Comparison of ENCODE assay signal across 8 cellular contexts in genomic region chr3:190119734-190120133, GRCh38. TPM values are rescaled to one million over a fixed set of nuclear protein-coding genes. Genes with fewer than 3 reads are reported as not detected.
A peak's percentile ranks its signal among the peaks of the same experiment; 100 is the strongest.
DNase-seq lines count a peak whose midpoint lies in the region; ATAC-seq and TF ChIP-seq lines count a peak whose summit lies in the region.

No MANE protein-coding gene starts in this region.

- H3K4me1 Mint-ChIP-seq in nephron = peaks cover 54% of the 10 kb centered on the region

- ATAC-seq in GM18909 (IDR thresholded peaks at IDR 0.05; ENCODE audit: poor library complexity, unreplicated experiment) (peak; percentile 21), HG03159 (IDR thresholded peaks at IDR 0.05; ENCODE audit: unreplicated experiment) (peak; percentile 28)

- peak overlapping the region; percentile 92 to 97 (median 95) for H3K4me3 Mint-ChIP-seq in nephron

- intact Hi-C loops in posterior vena cava (cut with DNase I) = loop anchor here (10.0 kb wide), 2 partner anchors 145 to 155 kb away; no protein-coding TSS in a partner anchor

- H3K36me3 Mint-ChIP-seq in nephron (ENCODE audit: low read depth) = peaks cover 24% of the 10 kb centered on the region

- peak overlapping the region; percentile 79 to 99 (median 89) for H3K27ac Mint-ChIP-seq in nephron

- no peak for DNase-seq in cardiac fibroblast (ENCODE audit: low read depth in 2 of 2)
- no peak for DNase-seq in GOT3 (lab: John Stamatoyannopoulos, UW)
- DNase-seq in stimulated activated CD4-positive, alpha-beta T cell treated with anti-CD3 and anti-CD28 coated beads, Interleukin-2, amount 100 ng/mL, for 48 hours = no peak
- no peak for DNase-seq in LoVo (ENCODE audit: low spot score)
- no peak for DNase-seq in posterior vena cava (ENCODE audit: low spot score)

- no peaks in the 10 kb centered on the region for H3K9me3 Mint-ChIP-seq in nephron

- TF ChIP-seq CTCF in cardiac fibroblast (IDR thresholded peaks at IDR 0.05; ENCODE audit: low read depth, low read length) (no peak), nephron (IDR thresholded peaks at IDR 0.05; ENCODE audit: unreplicated experiment in 3 of 3) (no peak)

- peaks cover 4% of the 10 kb centered on the region for H3K27me3 Mint-ChIP-seq in nephron (ENCODE audit: low read depth)

- peak overlapping the region; percentile 56 to 79 for H3K4me3 ChIP-seq in cardiac fibroblast (replicated peaks in 1 of 2; ENCODE audit: low read depth in 2 of 2, low read length in 2 of 2)

RNA-seq across cellular contexts. Expression of gene P3H2, which starts 1.0 kb away (rescaled TPM):
- total RNA-seq in posterior vena cava = 10 to 100 TPM in 1 of 2 donors, 1 to 10 TPM in 1; 9.7 to 20.5 TPM
